ENCODE assay signal across 11 cellular contexts in genomic region chr10:49350138-49350537, GRCh38. TPM values are rescaled to one million over a fixed set of nuclear protein-coding genes. Genes with fewer than 3 reads are reported as not detected.
"Had no signal": no experiment of that assay in that cellular context is flagged by ENCODE, and none has a peak within 500 bp of the region (broad histone marks: within the 10 kb centered on the region; RNA-seq: fewer than 3 reads in every experiment).

No MANE protein-coding gene starts in this region.

- H3K4me1 ChIP-seq: HAP-1 had no signal

- ATAC-seq: GM23338, HCT116, HepG2 had no signal

- H3K4me3 ChIP-seq: GM23338, HAP-1 had no signal

- H3K27ac ChIP-seq: HL-60 had no signal

- H3K27ac Mint-ChIP-seq: GM23338, HFFc6 had no signal

- DNase-seq: H7, HFFc6, KBM-7 had no signal

- H3K4me1 Mint-ChIP-seq: GM23338, IgD-negative memory B cell had no signal

- H3K4me3 Mint-ChIP-seq: GM23338, HFFc6, IgD-negative memory B cell had no signal

- H3K4me2 ChIP-seq: GM23338 had no signal

- H3K9me3 ChIP-seq: HAP-1 had no signal

- H3K9me3 Mint-ChIP-seq: HFFc6 had no signal

- H3K36me3 ChIP-seq: HAP-1 had no signal

- H2AFZ ChIP-seq: GM23338 had no signal

RNA-seq across cellular contexts. Expression of gene DRGX, which starts 45.8 kb away (rescaled TPM):
- total RNA-seq: GM23338, H4, H7, HepG2, HT1080 had no signal
- polyA plus RNA-seq: GM23338, HepG2, IgD-negative memory B cell had no signal

RNA-seq across cellular contexts. Expression of gene C10orf71, which starts 51.2 kb away (rescaled TPM):
- total RNA-seq: GM23338, H4, H7, HepG2, HFFc6, HT1080 had no signal
- polyA plus RNA-seq: GM23338, HepG2, IgD-negative memory B cell had no signal
